Comparison of ENCODE assay signal across 8 cellular contexts in the genomic region with DNA sequence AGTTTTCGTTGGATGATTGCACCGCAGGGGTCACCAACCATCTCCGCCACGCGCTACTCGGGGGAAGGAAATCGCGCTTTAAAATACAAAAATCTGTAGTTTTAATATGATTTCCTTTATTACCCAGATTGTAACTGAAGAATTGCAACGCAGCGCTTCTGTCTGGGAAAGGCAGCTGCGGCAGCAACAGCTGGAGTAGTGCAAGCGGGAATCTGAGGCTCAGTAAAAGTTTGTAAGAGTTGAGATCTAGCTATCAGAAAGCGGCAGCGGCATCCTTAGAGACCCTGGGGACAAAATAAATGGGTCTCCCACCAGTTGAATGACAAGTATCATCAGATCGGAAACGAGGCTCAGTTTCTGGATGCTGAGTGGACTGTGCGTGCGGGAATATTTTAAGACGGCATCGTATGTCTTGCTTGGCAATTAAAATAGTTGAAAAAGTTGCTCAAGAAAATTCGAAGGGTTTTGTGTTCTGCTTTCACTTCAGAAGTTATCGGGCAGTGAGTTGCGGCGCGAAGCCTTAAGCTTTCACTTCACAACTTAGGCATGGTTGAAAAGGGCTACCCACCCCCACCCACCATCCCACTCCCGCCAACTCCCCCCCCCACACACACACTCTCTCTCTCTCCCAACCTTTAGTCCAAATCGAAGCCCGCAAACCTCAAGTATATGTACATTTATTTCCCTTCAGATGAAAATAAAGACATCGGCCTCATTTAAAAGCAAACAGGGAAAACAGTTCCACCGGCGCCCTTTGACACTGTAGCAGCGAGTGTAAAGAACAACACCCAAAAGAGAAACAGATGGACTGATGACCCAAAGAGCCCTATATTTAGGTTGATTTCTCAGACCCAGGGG. TPM values are rescaled to one million over a fixed set of nuclear protein-coding genes. Genes with fewer than 3 reads are reported as not detected.
DNase-seq lines count a peak whose midpoint lies in the region; ATAC-seq and TF ChIP-seq lines count a peak whose summit lies in the region.

No MANE protein-coding gene starts in this region.

- H3K27me3 ChIP-seq in breast epithelium (peaks cover 0 to 93% of the 10 kb centered on the region in 2 donors), liver (ENCODE audit: control insufficient read depth in 4 of 4, insufficient read depth in 4 of 4, low read length in 3 of 4) (peaks cover 0 to 43% (median 17%) of the 10 kb centered on the region in 4 donors), tibial nerve (peaks cover 3 to 99% of the 10 kb centered on the region in 2 donors)

- H3K4me3 Mint-ChIP-seq in activated naive CD4-positive, alpha-beta T cell treated with anti-CD3 and anti-CD28 coated beads, Interleukin-2, amount 10 ng/mL, durations not matched to agents 7 days and 5 days, result peak overlapping the region; percentile 71

- H3K36me3 Mint-ChIP-seq in activated naive CD4-positive, alpha-beta T cell treated with anti-CD3 and anti-CD28 coated beads, Interleukin-2, amount 10 ng/mL, durations not matched to agents 7 days and 5 days, result peaks cover 2% of the 10 kb centered on the region

- no peak for ATAC-seq in GM21529 (IDR thresholded peaks at IDR 0.05; ENCODE audit: unreplicated experiment)

- no peak overlapping the region for H3K9ac ChIP-seq in liver (ENCODE audit: low read depth in 1 of 2, low read length in 2 of 2)

- TF ChIP-seq POLR2A in breast epithelium (IDR thresholded peaks at IDR 0.05) (no peak), tibial nerve (IDR thresholded peaks at IDR 0.05) (no peak)

- peaks cover 0 to 4% of the 10 kb centered on the region in 2 donors for H3K4me1 ChIP-seq in breast epithelium
- H3K4me1 ChIP-seq in liver (ENCODE audit: control insufficient read depth in 4 of 4, insufficient read depth in 4 of 4, low read length in 3 of 4), result peaks cover 9 to 24% (median 19%) of the 10 kb centered on the region in 4 donors
- peaks cover 0 to 63% (median 27%) of the 10 kb centered on the region in 4 donors for H3K4me1 ChIP-seq in tibial nerve

- H3K9me3 ChIP-seq in breast epithelium, result no peaks in the 10 kb centered on the region
- no peaks in the 10 kb centered on the region for H3K9me3 ChIP-seq in liver (ENCODE audit: control insufficient read depth in 4 of 4, low read length in 3 of 4)
- H3K9me3 ChIP-seq in tibial nerve, result no peaks in the 10 kb centered on the region

- WGBS in liver, result 9% methylated on average over 32 of the region's 32 CpGs
- 7 to 9% methylated on average over 32 of the region's 32 CpGs for WGBS in tibial nerve, 2 donors

- no peak for TF ChIP-seq CTCF in breast epithelium (IDR thresholded peaks at IDR 0.05)
- TF ChIP-seq CTCF in liver (IDR thresholded peaks at IDR 0.05; ENCODE audit: low read depth, low read length, missing input control), result no peak
- no peak for TF ChIP-seq CTCF in tibial nerve (IDR thresholded peaks at IDR 0.05)

- H3K27ac Mint-ChIP-seq in activated naive CD4-positive, alpha-beta T cell treated with anti-CD3 and anti-CD28 coated beads, Interleukin-2, amount 10 ng/mL, durations not matched to agents 7 days and 5 days, result no peak overlapping the region

- no peaks in the 10 kb centered on the region for H3K9me3 Mint-ChIP-seq in activated naive CD4-positive, alpha-beta T cell treated with anti-CD3 and anti-CD28 coated beads, Interleukin-2, amount 10 ng/mL, durations not matched to agents 7 days and 5 days

- TF ChIP-seq RAD21 in liver (IDR thresholded peaks at IDR 0.05), result no peak

- peaks cover 41% of the 10 kb centered on the region for H3K4me1 Mint-ChIP-seq in activated naive CD4-positive, alpha-beta T cell treated with anti-CD3 and anti-CD28 coated beads, Interleukin-2, amount 10 ng/mL, durations not matched to agents 7 days and 5 days

- intact Hi-C loops in breast epithelium (cut with DNase I; ENCODE audit: low total_unique reads), result loop anchor here (5.0 kb wide), 1 partner anchor 514 kb away; no protein-coding TSS in a partner anchor

- TF ChIP-seq EP300 in tibial nerve (IDR thresholded peaks at IDR 0.05), result peak in 1 of 2 donors; percentile 53

- CTCF ChIA-PET in activated naive CD4-positive, alpha-beta T cell treated with anti-CD3 and anti-CD28 coated beads, Interleukin-2, amount 10 ng/mL, durations not matched to agents 7 days and 5 days (lab: Charles Lee), result interaction anchor here (0.6 to 2.4 kb wide), 3 partner anchors 8 to 511 kb away, joined by 3 to 9 read pairs (median 4); no protein-coding TSS in a partner anchor

- DNase-seq in activated naive CD4-positive, alpha-beta T cell treated with anti-CD3 and anti-CD28 coated beads, Interleukin-2, amount 10 ng/mL, durations not matched to agents 7 days and 5 days, result no peak
- no peak for DNase-seq in activated naive CD4-positive, alpha-beta T cell (lab: John Stamatoyannopoulos, UW)
- DNase-seq in breast epithelium (ENCODE audit: low spot score in 2 of 2) (no peak), tibial nerve (ENCODE audit: low spot score in 2 of 2) (no peak), DMS 273 (lab: John Stamatoyannopoulos, UW; ENCODE audit: unreplicated experiment) (no peak), H4 (ENCODE audit: low spot score) (no peak)

- no peaks in the 10 kb centered on the region for H3K36me3 ChIP-seq in breast epithelium
- no peaks in the 10 kb centered on the region for H3K36me3 ChIP-seq in liver (ENCODE audit: control insufficient read depth in 4 of 4, insufficient read depth in 3 of 4, low read depth in 1 of 4, low read length in 3 of 4)
- no peaks in the 10 kb centered on the region for H3K36me3 ChIP-seq in tibial nerve

- H3K4me3 ChIP-seq in breast epithelium (peak overlapping the region; percentile 51 to 66 (median 55)), liver (ENCODE audit: low read depth in 1 of 3, low read length in 3 of 3) (peak overlapping the region; percentile 56 to 59 (median 57)), tibial nerve (peak overlapping the region; percentile 44 to 76 (median 60))

- H3K27ac ChIP-seq in breast epithelium (peak overlapping the region; percentile 17 to 68), liver (ENCODE audit: low read depth in 1 of 2, low read length in 2 of 2) (peak overlapping the region in 1 of 2 donors; percentile 19), tibial nerve (peak overlapping the region in 3 of 4 donors; percentile 32 to 83 (median 35))

- H3K27me3 Mint-ChIP-seq in activated naive CD4-positive, alpha-beta T cell treated with anti-CD3 and anti-CD28 coated beads, Interleukin-2, amount 10 ng/mL, durations not matched to agents 7 days and 5 days, result peaks cover 88% of the 10 kb centered on the region

TF ChIP-seq in liver, 16 proteins besides CTCF, POLR2A, EP300 and RAD21 (continues in another document):
- TF ChIP-seq JUND (IDR thresholded peaks at IDR 0.05) (no peak), EGR1 (IDR thresholded peaks at IDR 0.05; ENCODE audit: low read depth in 2 of 2) (no peak), HNF4G (IDR thresholded peaks at IDR 0.05) (no peak), FOXA2 (IDR thresholded peaks at IDR 0.05) (no peak), RXRA (IDR thresholded peaks at IDR 0.05) (no peak), HNF4A (conservative IDR thresholded peaks at IDR 0.05) (no peak), FOXA1 (IDR thresholded peaks at IDR 0.05) (no peak), SP1 (IDR thresholded peaks at IDR 0.05) (no peak), YY1 (IDR thresholded peaks at IDR 0.05) (no peak), GABPA (IDR thresholded peaks at IDR 0.05 in 1 of 2, conservative IDR thresholded peaks at IDR 0.05 in 1 of 2) (no peak), TAF1 (conservative IDR thresholded peaks at IDR 0.05) (no peak)
- TF ChIP-seq, protein P1, sequence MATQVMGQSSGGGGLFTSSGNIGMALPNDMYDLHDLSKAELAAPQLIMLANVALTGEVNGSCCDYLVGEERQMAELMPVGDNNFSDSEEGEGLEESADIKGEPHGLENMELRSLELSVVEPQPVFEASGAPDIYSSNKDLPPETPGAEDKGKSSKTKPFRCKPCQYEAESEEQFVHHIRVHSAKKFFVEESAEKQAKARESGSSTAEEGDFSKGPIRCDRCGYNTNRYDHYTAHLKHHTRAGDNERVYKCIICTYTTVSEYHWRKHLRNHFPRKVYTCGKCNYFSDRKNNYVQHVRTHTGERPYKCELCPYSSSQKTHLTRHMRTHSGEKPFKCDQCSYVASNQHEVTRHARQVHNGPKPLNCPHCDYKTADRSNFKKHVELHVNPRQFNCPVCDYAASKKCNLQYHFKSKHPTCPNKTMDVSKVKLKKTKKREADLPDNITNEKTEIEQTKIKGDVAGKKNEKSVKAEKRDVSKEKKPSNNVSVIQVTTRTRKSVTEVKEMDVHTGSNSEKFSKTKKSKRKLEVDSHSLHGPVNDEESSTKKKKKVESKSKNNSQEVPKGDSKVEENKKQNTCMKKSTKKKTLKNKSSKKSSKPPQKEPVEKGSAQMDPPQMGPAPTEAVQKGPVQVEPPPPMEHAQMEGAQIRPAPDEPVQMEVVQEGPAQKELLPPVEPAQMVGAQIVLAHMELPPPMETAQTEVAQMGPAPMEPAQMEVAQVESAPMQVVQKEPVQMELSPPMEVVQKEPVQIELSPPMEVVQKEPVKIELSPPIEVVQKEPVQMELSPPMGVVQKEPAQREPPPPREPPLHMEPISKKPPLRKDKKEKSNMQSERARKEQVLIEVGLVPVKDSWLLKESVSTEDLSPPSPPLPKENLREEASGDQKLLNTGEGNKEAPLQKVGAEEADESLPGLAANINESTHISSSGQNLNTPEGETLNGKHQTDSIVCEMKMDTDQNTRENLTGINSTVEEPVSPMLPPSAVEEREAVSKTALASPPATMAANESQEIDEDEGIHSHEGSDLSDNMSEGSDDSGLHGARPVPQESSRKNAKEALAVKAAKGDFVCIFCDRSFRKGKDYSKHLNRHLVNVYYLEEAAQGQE (IDR thresholded peaks at IDR 0.05), result no peak
- TF ChIP-seq, protein P2, sequence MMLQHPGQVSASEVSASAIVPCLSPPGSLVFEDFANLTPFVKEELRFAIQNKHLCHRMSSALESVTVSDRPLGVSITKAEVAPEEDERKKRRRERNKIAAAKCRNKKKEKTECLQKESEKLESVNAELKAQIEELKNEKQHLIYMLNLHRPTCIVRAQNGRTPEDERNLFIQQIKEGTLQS (IDR thresholded peaks at IDR 0.05), result no peak

RNA-seq across cellular contexts. Expression of a gene that starts 2.6 kb away (rescaled TPM):
- total RNA-seq in breast epithelium (10 to 100 TPM in 2 of 3 donors, 1 to 10 TPM in 1; 7.5 to 21.6 (median 13.9) TPM), liver (1 to 10 TPM; 2.6 to 2.7 TPM), tibial nerve (10 to 100 TPM; 11.5 to 25.5 (median 16.5) TPM)
- polyA plus RNA-seq in liver, result 1 to 10 TPM in 1 of 2 donors, under 1 TPM in 1; 0.73 to 1.4 TPM
- 22.8 and 32.4 TPM in 2 replicates for total RNA-seq in H4 (2014; rRNA removed; shearing (Covaris generic))
